8 cellular contexts compared by ENCODE assay signal in the genomic region with DNA sequence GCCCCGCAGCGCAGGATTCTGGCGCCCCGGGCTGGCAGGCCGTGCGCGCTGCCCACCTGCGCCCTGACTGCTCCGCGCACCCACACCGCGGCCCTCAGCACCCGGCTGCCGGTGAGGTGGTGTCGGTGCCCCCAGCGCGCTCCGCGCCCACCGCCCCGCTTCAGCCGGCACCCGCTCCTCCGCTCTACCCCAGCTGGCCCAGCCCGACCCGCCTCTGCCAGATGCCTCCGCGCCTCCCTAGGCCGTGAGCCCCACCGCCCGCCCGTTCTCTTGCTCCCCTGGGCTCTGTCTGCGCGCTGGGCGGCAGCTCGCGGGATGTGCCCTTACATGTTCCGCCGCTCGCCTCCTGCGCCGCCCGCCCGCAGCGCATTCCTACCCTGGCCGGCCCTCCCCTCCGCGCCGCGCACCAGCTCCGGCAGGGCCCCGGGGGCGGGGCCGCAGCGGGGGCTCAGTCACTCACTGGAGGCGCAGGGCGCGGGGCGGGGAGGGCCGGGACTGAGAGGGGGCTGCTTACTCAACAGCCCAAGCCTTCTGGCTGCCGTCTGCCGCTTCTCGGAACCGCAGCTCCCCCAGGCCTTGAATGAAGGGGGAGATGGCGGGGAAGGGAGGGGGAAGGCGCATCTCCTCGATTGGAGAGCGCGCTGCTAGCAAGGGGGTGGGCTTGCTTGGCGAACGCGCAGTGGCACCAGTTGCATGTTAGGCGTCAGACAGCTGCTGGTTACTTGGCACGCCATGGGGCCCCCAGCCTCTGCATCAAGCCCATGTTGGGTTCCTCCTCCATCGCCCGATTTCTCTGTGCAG. TPM values are rescaled to one million over a fixed set of nuclear protein-coding genes. Genes with fewer than 3 reads are reported as not detected.
DNase-seq lines count a peak whose midpoint lies in the region; ATAC-seq and TF ChIP-seq lines count a peak whose summit lies in the region.

A gene (minus strand): TSS at position 345 of the 801 bp plus-strand sequence. CDS start 402 bp downstream, outside the sequence.

- peak within 1 kb of the TSS; percentile 71 for H3K4me3 Mint-ChIP-seq in activated T-cell treated with anti-CD3 and anti-CD28 coated beads, Interleukin-2, amount 50 U/mL, for 4 hours

- H3K4me3 ChIP-seq in AG10803 (ENCODE audit: low read length) (peak within 1 kb of the TSS; percentile 99), fibroblast of lung (replicated peaks in 1 of 4; ENCODE audit: control extremely low read depth in 1 of 4, insufficient read depth in 1 of 4, low read depth in 3 of 4, low read length in 4 of 4) (peak within 1 kb of the TSS; percentile 78 to 97 (median 94)), muscle layer of duodenum (ENCODE audit: low read depth in 1 of 2, low read length in 2 of 2) (peak within 1 kb of the TSS; percentile 77 to 94), testis (peak within 1 kb of the TSS; percentile 74 to 81)

- H3K27me3 ChIP-seq in fibroblast of lung (ENCODE audit: control insufficient read depth, insufficient read depth, low read length) (no peaks in the 10 kb centered on the region), muscle layer of duodenum (ENCODE audit: low read depth, low read length) (no peaks in the 10 kb centered on the region), testis (no peaks in the 10 kb centered on the region)

- H3K9me3 ChIP-seq in fibroblast of lung (ENCODE audit: control insufficient read depth, insufficient read depth, low read depth, low read length) (no peaks in the 10 kb centered on the region), muscle layer of duodenum (ENCODE audit: control insufficient read depth in 1 of 2, low read length in 2 of 2) (no peaks in the 10 kb centered on the region), testis (no peaks in the 10 kb centered on the region)

- H3K4me2 ChIP-seq in fibroblast of lung (ENCODE audit: extremely low read depth, insufficient read depth, low read length): peak within 1 kb of the TSS; percentile 78

- H3K4me1 ChIP-seq in fibroblast of lung (ENCODE audit: control insufficient read depth, extremely low read depth, insufficient read depth, low read length) (peaks cover 14% of the 10 kb centered on the region), muscle layer of duodenum (ENCODE audit: control insufficient read depth in 1 of 2, insufficient read depth in 2 of 2, low read length in 2 of 2) (peaks cover 0 to 27% of the 10 kb centered on the region in 2 donors), testis (no peaks in the 10 kb centered on the region)

- DNase-seq in AG10803 (ENCODE audit: low read depth) (peak; percentile 93), NCI-H510A (lab: John Stamatoyannopoulos, UW) (peak; percentile 85), fibroblast of lung (ENCODE audit: low read depth in 2 of 2) (peak; percentile 92 to 96), testis (peak; percentile 84)
- peak; percentile 12 for DNase-seq in activated T-cell treated with anti-CD3 and anti-CD28 coated beads, Interleukin-2, amount 50 U/mL, for 4 hours

- peak; percentile 87 for ATAC-seq in GM18909 (IDR thresholded peaks at IDR 0.05; ENCODE audit: poor library complexity, unreplicated experiment)
- ATAC-seq in HG03103 (IDR thresholded peaks at IDR 0.05; ENCODE audit: low read depth, unreplicated experiment): peak; percentile 79
- peak; percentile 83 to 85 for ATAC-seq in activated T-cell treated with anti-CD3 and anti-CD28 coated beads, Interleukin-2, amount 50 U/mL, for 4 hours

- WGBS in testis, 2 donors: 0 to 1% methylated on average over 10 to 63 of the region's 76 CpGs

- no peaks in the 10 kb centered on the region for H4K20me1 ChIP-seq in fibroblast of lung (ENCODE audit: control insufficient read depth, extremely low read depth, insufficient read depth, low read length)

- H3K27ac ChIP-seq in fibroblast of lung (ENCODE audit: insufficient read depth, low read length) (peak within 1 kb of the TSS; percentile 83), muscle layer of duodenum (ENCODE audit: low read length) (peak within 1 kb of the TSS; percentile 90), testis (peak within 1 kb of the TSS; percentile 78 to 94)

- no peaks in the 10 kb centered on the region for H3K36me3 Mint-ChIP-seq in activated T-cell treated with anti-CD3 and anti-CD28 coated beads, Interleukin-2, amount 50 U/mL, for 4 hours (ENCODE audit: insufficient read depth)

- H3K4me1 Mint-ChIP-seq in activated T-cell treated with anti-CD3 and anti-CD28 coated beads, Interleukin-2, amount 50 U/mL, for 4 hours (ENCODE audit: low read depth): peaks cover 6% of the 10 kb centered on the region

- TF ChIP-seq POLR2A in testis (IDR thresholded peaks at IDR 0.05): no peak

- TF ChIP-seq CTCF in AG10803 (conservative IDR thresholded peaks at IDR 0.05; ENCODE audit: low read length): no peak
- TF ChIP-seq CTCF in fibroblast of lung (conservative IDR thresholded peaks at IDR 0.05 in 1 of 2, IDR thresholded peaks at IDR 0.05 in 1 of 2; ENCODE audit: low read depth in 1 of 2, low read length in 2 of 2): no peak
- TF ChIP-seq CTCF in testis (IDR thresholded peaks at IDR 0.05): no peak

- H3K9me3 Mint-ChIP-seq in activated T-cell treated with anti-CD3 and anti-CD28 coated beads, Interleukin-2, amount 50 U/mL, for 4 hours: no peaks in the 10 kb centered on the region

- peak within 1 kb of the TSS; percentile 45 for H2AFZ ChIP-seq in fibroblast of lung (ENCODE audit: low read length)

- peaks cover 39% of the 10 kb centered on the region for H3K79me2 ChIP-seq in fibroblast of lung (ENCODE audit: control insufficient read depth, insufficient read depth, low read length)

- H3K27me3 Mint-ChIP-seq in activated T-cell treated with anti-CD3 and anti-CD28 coated beads, Interleukin-2, amount 50 U/mL, for 4 hours (ENCODE audit: low read depth): peaks cover 37% of the 10 kb centered on the region

- intact Hi-C loops in testis (cut with DNase I; ENCODE audit: low total_unique reads): no loop called here

- peak within 1 kb of the TSS; percentile 90 for H3K9ac ChIP-seq in fibroblast of lung (ENCODE audit: insufficient read depth, low read length)

- H3K36me3 ChIP-seq in fibroblast of lung (ENCODE audit: control insufficient read depth, insufficient read depth, low read length) (peaks cover 19% of the 10 kb centered on the region), muscle layer of duodenum (ENCODE audit: control insufficient read depth in 1 of 2, insufficient read depth in 2 of 2, low read length in 2 of 2) (peaks cover 9 to 16% of the 10 kb centered on the region in 2 donors), testis (ENCODE audit: low read depth, missing control alignments) (no peaks in the 10 kb centered on the region)

RNA-seq across cellular contexts. Expression of the gene that starts here (rescaled TPM):
- total RNA-seq in activated T-cell treated with anti-CD3 and anti-CD28 coated beads, Interleukin-2, amount 50 U/mL, for 4 hours: 1 to 10 TPM; 1.4 to 4.1 (median 3.4) TPM
- 138 and 141 TPM in 2 replicates for total RNA-seq in fibroblast of lung
- polyA plus RNA-seq in fibroblast of lung: 25.9 and 26.5 TPM in 2 replicates
- polyA plus RNA-seq in fibroblast of lung (2012): 57.8 and 74.3 TPM in 2 replicates
- polyA minus RNA-seq in fibroblast of lung (ENCODE audit: low replicate concordance): 18.9 and 32.3 TPM in 2 replicates
- 10 to 100 TPM; 22.7 to 23.1 TPM for total RNA-seq in testis
- 24.0 TPM for polyA plus RNA-seq in testis (ENCODE audit: insufficient read depth, low read depth, low replicate concordance)

Comparison
In these comparisons a context has a peak if more than half of its experiments do, and no peak if none do; other contexts are left out.
1. Peak in every context shown above with its lines: DNase-seq, ATAC-seq, H3K4me3 ChIP-seq and H3K27ac ChIP-seq.
2. RNA of the gene that starts here (total RNA-seq): 138 to 141 TPM in fibroblast of lung and 22.7 to 23.1 TPM in testis; 1.4 to 4.1 TPM in activated T-cell treated with anti-CD3 and anti-CD28 coated beads, Interleukin-2, amount 50 U/mL, for 4 hours; every median in the first group is over 4 times any median in the second.
3. DNase-seq: peak in every context shown above with its lines; median percentile 94 in fibroblast of lung; 93 in AG10803; 85 in NCI-H510A; 84 in testis; 12 in activated T-cell treated with anti-CD3 and anti-CD28 coated beads, Interleukin-2, amount 50 U/mL, for 4 hours.